Comparison of ENCODE assay signal across 8 cellular contexts in the genomic region with DNA sequence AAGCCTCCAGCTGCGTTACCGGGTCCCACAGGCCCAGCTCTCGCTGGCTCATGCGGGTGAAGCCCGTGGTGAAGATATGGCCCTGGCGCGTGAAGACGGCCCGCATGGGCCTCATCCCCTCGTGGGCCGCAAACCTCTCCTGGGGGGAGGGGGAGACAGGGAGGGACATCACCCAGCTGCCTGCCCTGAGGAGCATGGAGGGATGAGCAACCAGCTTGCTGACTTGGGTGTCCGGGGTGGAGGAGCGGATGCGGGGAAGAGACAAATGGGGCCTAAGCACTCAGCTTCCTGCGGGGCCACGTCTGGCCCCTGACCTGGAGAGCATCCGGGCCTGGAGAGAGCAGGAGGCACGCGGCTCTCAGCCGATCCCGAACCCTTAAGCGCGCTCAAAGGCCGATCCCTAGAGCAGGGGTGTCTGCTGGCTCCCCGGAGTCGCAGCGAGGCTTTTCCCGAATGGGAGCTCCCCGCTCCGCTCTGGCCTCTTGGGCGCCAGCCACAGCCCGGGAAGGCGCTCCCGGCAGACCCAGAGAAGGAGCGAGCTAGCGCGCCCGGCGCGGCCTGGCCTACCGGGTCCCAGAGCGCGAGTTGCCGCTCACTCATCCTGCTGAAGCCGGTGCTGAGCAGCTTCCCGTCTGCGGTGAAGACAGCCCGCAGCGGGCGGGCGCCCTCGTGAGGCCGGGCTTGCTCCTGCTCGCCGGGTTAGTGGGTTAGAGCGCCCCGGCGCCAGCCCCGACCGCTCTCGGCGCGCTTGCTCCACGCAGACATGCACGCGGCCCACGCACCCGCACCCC. TPM values are rescaled to one million over a fixed set of nuclear protein-coding genes. Genes with fewer than 3 reads are reported as not detected.
DNase-seq lines count a peak whose midpoint lies in the region; ATAC-seq and TF ChIP-seq lines count a peak whose summit lies in the region.

No MANE protein-coding gene starts in this region.

- POLR2A ChIA-PET in activated CD8-positive, alpha-beta T cell treated with anti-CD3 and anti-CD28 coated beads for 36 hours (lab: Charles Lee), result interaction anchor here (0.7 to 4.2 kb wide), 28 partner anchors 9 to 469 kb away, joined by 3 to 32 read pairs (median 5); partner anchors contain the start of genes ABHD15, ANKRD13B and TP53I13

- no peak overlapping the region for H3K4me3 ChIP-seq in AG09309 (ENCODE audit: control insufficient read depth, low read depth, low read length)

- peak overlapping the region; percentile 84 for H3K4me3 Mint-ChIP-seq in activated CD8-positive, alpha-beta T cell treated with anti-CD3 and anti-CD28 coated beads for 36 hours

- H3K27me3 Mint-ChIP-seq in activated CD8-positive, alpha-beta T cell treated with anti-CD3 and anti-CD28 coated beads for 36 hours, result peaks cover 2% of the 10 kb centered on the region

- DNase-seq in AG09309 (ENCODE audit: low read depth), result no peak
- peak; percentile 86 for DNase-seq in NCI-H2107 (lab: John Stamatoyannopoulos, UW)
- peak; percentile 92 for DNase-seq in activated CD8-positive, alpha-beta T cell treated with anti-CD3 and anti-CD28 coated beads for 36 hours
- DNase-seq in effector CD4-positive, alpha-beta T cell, result peak; percentile 87
- DNase-seq in medulla oblongata (ENCODE audit: extremely low spot score), result peak; percentile 87
- peak; percentile 81 for DNase-seq in stimulated activated CD8-positive, alpha-beta memory T cell treated with anti-CD3 and anti-CD28 coated beads, Interleukin-12 subunit alpha, Interleukin-12 subunit beta, amount 100 ng/mL, for 4 hours (ENCODE audit: low read depth)

- peak; percentile 8 for TF ChIP-seq CTCF in AG09309 (IDR thresholded peaks at IDR 0.05; ENCODE audit: control insufficient read depth, insufficient read depth, low read depth, low read length, missing control alignments)
- TF ChIP-seq CTCF in activated CD8-positive, alpha-beta T cell treated with anti-CD3 and anti-CD28 coated beads for 36 hours (IDR thresholded peaks at IDR 0.05), result peak; percentile 38

- intact Hi-C loops in activated CD8-positive, alpha-beta T cell treated with anti-CD3 and anti-CD28 coated beads for 36 hours (cut with micrococcal nuclease), result loop anchor here (5.0 kb wide), 1 partner anchor 35 kb away; no protein-coding TSS in a partner anchor

- H3K9me3 Mint-ChIP-seq in activated CD8-positive, alpha-beta T cell treated with anti-CD3 and anti-CD28 coated beads for 36 hours, result no peaks in the 10 kb centered on the region

- CTCF ChIA-PET in activated CD8-positive, alpha-beta T cell treated with anti-CD3 and anti-CD28 coated beads for 36 hours (lab: Charles Lee), result interaction anchor here (0.6 to 8.5 kb wide), 46 partner anchors 9 to 940 kb away, joined by 3 to 172 read pairs (median 5); partner anchors contain the start of genes ABHD15, ANKRD13B, GIT1 and SSH2

- H3K36me3 Mint-ChIP-seq in activated CD8-positive, alpha-beta T cell treated with anti-CD3 and anti-CD28 coated beads for 36 hours (ENCODE audit: low read depth), result no peaks in the 10 kb centered on the region

- H3K27ac Mint-ChIP-seq in activated CD8-positive, alpha-beta T cell treated with anti-CD3 and anti-CD28 coated beads for 36 hours, result peak overlapping the region; percentile 88

- ATAC-seq in GM21515 (IDR thresholded peaks at IDR 0.05; ENCODE audit: unreplicated experiment) (peak; percentile 4), HG03571 (IDR thresholded peaks at IDR 0.05; ENCODE audit: unreplicated experiment) (no peak)
- ATAC-seq in activated CD8-positive, alpha-beta T cell treated with anti-CD3 and anti-CD28 coated beads for 36 hours, result peak; percentile 34

- peaks cover 41% of the 10 kb centered on the region for H3K4me1 Mint-ChIP-seq in activated CD8-positive, alpha-beta T cell treated with anti-CD3 and anti-CD28 coated beads for 36 hours (ENCODE audit: low read depth)

RNA-seq across cellular contexts. Expression of gene CORO6, which starts 5.0 kb away (rescaled TPM):
- 10 to 100 TPM; 11.6 to 13.0 TPM for total RNA-seq in activated CD8-positive, alpha-beta T cell treated with anti-CD3 and anti-CD28 coated beads for 36 hours

RNA-seq across cellular contexts. Expression of gene ANKRD13B, which starts 24.7 kb away (rescaled TPM):
- total RNA-seq in activated CD8-positive, alpha-beta T cell treated with anti-CD3 and anti-CD28 coated beads for 36 hours, result 10 to 100 TPM; 22.8 to 22.9 TPM

RNA-seq across cellular contexts. Expression of gene GIT1, which starts 28.2 kb away (rescaled TPM):
- total RNA-seq in activated CD8-positive, alpha-beta T cell treated with anti-CD3 and anti-CD28 coated beads for 36 hours, result 10 to 100 TPM; 54.8 to 59.3 TPM

RNA-seq across cellular contexts. Expression of gene TP53I13, which starts 49.2 kb away (rescaled TPM):
- 10 to 100 TPM; 46.7 to 50.2 TPM for total RNA-seq in activated CD8-positive, alpha-beta T cell treated with anti-CD3 and anti-CD28 coated beads for 36 hours

RNA-seq across cellular contexts. Expression of gene ABHD15, which starts 50.8 kb away (rescaled TPM):
- 10 to 100 TPM in 1 of 2 experiments, 1 to 10 TPM in 1; 9.7 to 10.1 TPM for total RNA-seq in activated CD8-positive, alpha-beta T cell treated with anti-CD3 and anti-CD28 coated beads for 36 hours
